ENCODE assay signal across 1 cellular context in the genomic region with DNA sequence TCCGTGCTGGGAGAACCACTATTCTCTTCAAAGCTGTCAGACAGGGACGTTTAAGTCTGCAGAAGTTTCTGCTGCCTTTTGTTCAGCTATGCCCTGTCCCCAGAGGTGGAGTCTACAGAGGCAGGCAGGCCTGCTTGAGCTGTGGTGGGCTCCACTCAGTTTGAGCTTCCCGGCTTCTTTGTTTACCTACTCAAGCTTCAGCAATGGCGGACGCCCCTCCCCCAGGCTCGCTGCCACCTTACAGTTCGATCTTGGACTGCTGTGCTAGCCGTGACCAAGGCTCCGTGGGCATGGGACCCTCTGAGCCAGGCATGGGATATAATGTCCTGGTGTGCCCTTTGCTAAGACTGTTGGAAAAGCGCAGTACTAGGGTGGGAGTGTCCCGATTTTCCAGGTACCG.
A peak's percentile ranks its signal among the peaks of the same experiment; 100 is the strongest.
TF ChIP-seq lines count a peak whose summit lies in the region.
"Not testable (repeated sequence)": the region's sequence is repeated elsewhere in the genome, so short reads cannot be mapped to it uniquely, and the experiment has no call there.

No MANE protein-coding gene starts in this region.

TF ChIP-seq in HepG2, 621 proteins besides CTCF, POLR2A, EP300 and RAD21:
- TF ChIP-seq CREB1, FOXA1, NONO (IDR thresholded peaks at IDR 0.05): not testable (repeated sequence)
- TF ChIP-seq CREB1 (CRISPR knock-in tag; IDR thresholded peaks at IDR 0.05) (0 out of 2 replicates have a peak, but pooled peaks have one; percentile 3), HOXA3 (CRISPR knock-in tag; IDR thresholded peaks at IDR 0.05) (peak; percentile 6; the same call in 1 of the 2 replicates), YY1 (IDR thresholded peaks at IDR 0.05; ENCODE audit: insufficient read depth, insufficient replicate concordance, low read depth, low read length) (peak; percentile 57), ZNF558 (CRISPR knock-in tag; IDR thresholded peaks at IDR 0.05; ENCODE audit: borderline replicate concordance) (0 out of 2 replicates have a peak, but pooled peaks have one; percentile 40), FOXA1 (CRISPR knock-in tag; IDR thresholded peaks at IDR 0.05) (peak; percentile 39; the same call in 1 of the 2 replicates), PHF21A (CRISPR knock-in tag; IDR thresholded peaks at IDR 0.05) (0 out of 2 replicates have a peak, but pooled peaks have one; percentile 44), ZMYM2 (CRISPR knock-in tag; IDR thresholded peaks at IDR 0.05) (0 out of 2 replicates have a peak, but pooled peaks have one; percentile 17), ZNF225 (CRISPR knock-in tag; IDR thresholded peaks at IDR 0.05) (0 out of 2 replicates have a peak, but pooled peaks have one; percentile 21), ZNF737 (CRISPR knock-in tag; IDR thresholded peaks at IDR 0.05; ENCODE audit: borderline replicate concordance) (0 out of 2 replicates have a peak, but pooled peaks have one; percentile 30), NONO (CRISPR knock-in tag; conservative IDR thresholded peaks at IDR 0.05) (0 out of 2 replicates have a peak, but pooled peaks have one; percentile 15)
- TF ChIP-seq, protein P1, sequence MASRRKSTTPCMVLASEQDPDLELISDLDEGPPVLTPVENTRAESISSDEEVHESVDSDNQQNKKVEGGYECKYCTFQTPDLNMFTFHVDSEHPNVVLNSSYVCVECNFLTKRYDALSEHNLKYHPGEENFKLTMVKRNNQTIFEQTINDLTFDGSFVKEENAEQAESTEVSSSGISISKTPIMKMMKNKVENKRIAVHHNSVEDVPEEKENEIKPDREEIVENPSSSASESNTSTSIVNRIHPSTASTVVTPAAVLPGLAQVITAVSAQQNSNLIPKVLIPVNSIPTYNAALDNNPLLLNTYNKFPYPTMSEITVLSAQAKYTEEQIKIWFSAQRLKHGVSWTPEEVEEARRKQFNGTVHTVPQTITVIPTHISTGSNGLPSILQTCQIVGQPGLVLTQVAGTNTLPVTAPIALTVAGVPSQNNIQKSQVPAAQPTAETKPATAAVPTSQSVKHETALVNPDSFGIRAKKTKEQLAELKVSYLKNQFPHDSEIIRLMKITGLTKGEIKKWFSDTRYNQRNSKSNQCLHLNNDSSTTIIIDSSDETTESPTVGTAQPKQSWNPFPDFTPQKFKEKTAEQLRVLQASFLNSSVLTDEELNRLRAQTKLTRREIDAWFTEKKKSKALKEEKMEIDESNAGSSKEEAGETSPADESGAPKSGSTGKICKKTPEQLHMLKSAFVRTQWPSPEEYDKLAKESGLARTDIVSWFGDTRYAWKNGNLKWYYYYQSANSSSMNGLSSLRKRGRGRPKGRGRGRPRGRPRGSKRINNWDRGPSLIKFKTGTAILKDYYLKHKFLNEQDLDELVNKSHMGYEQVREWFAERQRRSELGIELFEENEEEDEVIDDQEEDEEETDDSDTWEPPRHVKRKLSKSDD (CRISPR knock-in tag; IDR thresholded peaks at IDR 0.05; ENCODE audit: low read depth): peak; percentile 49; the same call in 1 of the 2 replicates
- TF ChIP-seq, protein P2, sequence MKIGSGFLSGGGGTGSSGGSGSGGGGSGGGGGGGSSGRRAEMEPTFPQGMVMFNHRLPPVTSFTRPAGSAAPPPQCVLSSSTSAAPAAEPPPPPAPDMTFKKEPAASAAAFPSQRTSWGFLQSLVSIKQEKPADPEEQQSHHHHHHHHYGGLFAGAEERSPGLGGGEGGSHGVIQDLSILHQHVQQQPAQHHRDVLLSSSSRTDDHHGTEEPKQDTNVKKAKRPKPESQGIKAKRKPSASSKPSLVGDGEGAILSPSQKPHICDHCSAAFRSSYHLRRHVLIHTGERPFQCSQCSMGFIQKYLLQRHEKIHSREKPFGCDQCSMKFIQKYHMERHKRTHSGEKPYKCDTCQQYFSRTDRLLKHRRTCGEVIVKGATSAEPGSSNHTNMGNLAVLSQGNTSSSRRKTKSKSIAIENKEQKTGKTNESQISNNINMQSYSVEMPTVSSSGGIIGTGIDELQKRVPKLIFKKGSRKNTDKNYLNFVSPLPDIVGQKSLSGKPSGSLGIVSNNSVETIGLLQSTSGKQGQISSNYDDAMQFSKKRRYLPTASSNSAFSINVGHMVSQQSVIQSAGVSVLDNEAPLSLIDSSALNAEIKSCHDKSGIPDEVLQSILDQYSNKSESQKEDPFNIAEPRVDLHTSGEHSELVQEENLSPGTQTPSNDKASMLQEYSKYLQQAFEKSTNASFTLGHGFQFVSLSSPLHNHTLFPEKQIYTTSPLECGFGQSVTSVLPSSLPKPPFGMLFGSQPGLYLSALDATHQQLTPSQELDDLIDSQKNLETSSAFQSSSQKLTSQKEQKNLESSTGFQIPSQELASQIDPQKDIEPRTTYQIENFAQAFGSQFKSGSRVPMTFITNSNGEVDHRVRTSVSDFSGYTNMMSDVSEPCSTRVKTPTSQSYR (CRISPR knock-in tag; IDR thresholded peaks at IDR 0.05; ENCODE audit: borderline replicate concordance): peak; percentile 73; the same call in 1 of the 2 replicates
- TF ChIP-seq, protein P3, sequence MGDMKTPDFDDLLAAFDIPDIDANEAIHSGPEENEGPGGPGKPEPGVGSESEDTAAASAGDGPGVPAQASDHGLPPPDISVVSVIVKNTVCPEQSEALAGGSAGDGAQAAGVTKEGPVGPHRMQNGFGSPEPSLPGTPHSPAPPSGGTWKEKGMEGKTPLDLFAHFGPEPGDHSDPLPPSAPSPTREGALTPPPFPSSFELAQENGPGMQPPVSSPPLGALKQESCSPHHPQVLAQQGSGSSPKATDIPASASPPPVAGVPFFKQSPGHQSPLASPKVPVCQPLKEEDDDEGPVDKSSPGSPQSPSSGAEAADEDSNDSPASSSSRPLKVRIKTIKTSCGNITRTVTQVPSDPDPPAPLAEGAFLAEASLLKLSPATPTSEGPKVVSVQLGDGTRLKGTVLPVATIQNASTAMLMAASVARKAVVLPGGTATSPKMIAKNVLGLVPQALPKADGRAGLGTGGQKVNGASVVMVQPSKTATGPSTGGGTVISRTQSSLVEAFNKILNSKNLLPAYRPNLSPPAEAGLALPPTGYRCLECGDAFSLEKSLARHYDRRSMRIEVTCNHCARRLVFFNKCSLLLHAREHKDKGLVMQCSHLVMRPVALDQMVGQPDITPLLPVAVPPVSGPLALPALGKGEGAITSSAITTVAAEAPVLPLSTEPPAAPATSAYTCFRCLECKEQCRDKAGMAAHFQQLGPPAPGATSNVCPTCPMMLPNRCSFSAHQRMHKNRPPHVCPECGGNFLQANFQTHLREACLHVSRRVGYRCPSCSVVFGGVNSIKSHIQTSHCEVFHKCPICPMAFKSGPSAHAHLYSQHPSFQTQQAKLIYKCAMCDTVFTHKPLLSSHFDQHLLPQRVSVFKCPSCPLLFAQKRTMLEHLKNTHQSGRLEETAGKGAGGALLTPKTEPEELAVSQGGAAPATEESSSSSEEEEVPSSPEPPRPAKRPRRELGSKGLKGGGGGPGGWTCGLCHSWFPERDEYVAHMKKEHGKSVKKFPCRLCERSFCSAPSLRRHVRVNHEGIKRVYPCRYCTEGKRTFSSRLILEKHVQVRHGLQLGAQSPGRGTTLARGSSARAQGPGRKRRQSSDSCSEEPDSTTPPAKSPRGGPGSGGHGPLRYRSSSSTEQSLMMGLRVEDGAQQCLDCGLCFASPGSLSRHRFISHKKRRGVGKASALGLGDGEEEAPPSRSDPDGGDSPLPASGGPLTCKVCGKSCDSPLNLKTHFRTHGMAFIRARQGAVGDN (CRISPR knock-in tag; IDR thresholded peaks at IDR 0.05): peak; percentile 49; the same call in 1 of the 2 replicates
- TF ChIP-seq, protein P4, sequence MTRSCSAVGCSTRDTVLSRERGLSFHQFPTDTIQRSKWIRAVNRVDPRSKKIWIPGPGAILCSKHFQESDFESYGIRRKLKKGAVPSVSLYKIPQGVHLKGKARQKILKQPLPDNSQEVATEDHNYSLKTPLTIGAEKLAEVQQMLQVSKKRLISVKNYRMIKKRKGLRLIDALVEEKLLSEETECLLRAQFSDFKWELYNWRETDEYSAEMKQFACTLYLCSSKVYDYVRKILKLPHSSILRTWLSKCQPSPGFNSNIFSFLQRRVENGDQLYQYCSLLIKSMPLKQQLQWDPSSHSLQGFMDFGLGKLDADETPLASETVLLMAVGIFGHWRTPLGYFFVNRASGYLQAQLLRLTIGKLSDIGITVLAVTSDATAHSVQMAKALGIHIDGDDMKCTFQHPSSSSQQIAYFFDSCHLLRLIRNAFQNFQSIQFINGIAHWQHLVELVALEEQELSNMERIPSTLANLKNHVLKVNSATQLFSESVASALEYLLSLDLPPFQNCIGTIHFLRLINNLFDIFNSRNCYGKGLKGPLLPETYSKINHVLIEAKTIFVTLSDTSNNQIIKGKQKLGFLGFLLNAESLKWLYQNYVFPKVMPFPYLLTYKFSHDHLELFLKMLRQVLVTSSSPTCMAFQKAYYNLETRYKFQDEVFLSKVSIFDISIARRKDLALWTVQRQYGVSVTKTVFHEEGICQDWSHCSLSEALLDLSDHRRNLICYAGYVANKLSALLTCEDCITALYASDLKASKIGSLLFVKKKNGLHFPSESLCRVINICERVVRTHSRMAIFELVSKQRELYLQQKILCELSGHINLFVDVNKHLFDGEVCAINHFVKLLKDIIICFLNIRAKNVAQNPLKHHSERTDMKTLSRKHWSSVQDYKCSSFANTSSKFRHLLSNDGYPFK (CRISPR knock-in tag; IDR thresholded peaks at IDR 0.05; ENCODE audit: borderline replicate concordance): peak; percentile 56; the same call in 1 of the 2 replicates
- TF ChIP-seq, protein P5, sequence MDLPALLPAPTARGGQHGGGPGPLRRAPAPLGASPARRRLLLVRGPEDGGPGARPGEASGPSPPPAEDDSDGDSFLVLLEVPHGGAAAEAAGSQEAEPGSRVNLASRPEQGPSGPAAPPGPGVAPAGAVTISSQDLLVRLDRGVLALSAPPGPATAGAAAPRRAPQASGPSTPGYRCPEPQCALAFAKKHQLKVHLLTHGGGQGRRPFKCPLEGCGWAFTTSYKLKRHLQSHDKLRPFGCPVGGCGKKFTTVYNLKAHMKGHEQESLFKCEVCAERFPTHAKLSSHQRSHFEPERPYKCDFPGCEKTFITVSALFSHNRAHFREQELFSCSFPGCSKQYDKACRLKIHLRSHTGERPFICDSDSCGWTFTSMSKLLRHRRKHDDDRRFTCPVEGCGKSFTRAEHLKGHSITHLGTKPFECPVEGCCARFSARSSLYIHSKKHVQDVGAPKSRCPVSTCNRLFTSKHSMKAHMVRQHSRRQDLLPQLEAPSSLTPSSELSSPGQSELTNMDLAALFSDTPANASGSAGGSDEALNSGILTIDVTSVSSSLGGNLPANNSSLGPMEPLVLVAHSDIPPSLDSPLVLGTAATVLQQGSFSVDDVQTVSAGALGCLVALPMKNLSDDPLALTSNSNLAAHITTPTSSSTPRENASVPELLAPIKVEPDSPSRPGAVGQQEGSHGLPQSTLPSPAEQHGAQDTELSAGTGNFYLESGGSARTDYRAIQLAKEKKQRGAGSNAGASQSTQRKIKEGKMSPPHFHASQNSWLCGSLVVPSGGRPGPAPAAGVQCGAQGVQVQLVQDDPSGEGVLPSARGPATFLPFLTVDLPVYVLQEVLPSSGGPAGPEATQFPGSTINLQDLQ (CRISPR knock-in tag; IDR thresholded peaks at IDR 0.05): 0 out of 2 replicates have a peak, but pooled peaks have one; percentile 57
